ENCODE assay signal across 24 cellular contexts in the genomic region with DNA sequence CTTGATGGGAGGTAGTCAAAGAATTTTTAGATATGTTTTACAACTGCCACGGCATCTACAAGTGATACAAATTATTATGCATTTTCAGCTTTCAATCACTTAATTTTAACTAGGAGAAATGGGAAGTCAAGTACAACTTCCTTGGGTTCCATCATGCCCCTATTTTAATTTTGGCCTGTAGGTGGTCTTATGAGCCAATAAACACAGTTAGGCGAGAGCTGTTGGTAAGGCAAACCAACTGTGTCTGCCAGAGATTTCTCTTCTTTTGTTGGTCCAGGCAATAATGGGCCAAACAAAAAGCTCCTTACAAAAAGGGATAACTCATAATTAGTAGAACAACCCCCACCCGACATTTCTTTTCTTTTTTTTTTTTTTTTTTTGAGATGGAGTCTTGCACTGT.
"Had no signal": no experiment of that assay in that cellular context is flagged by ENCODE, and none has a peak within 500 bp of the region (broad histone marks: within the 10 kb centered on the region; RNA-seq: fewer than 3 reads in every experiment).

No MANE protein-coding gene starts in this region.

- H3K36me3 Mint-ChIP-seq: memory B cell; naive B cell; stimulated activated effector memory CD8-positive, alpha-beta T cell treated with anti-CD3 and anti-CD28 coated beads, Interleukin-12 subunit alpha, Interleukin-12 subunit beta, amount 100 ng/mL, for 72 hours; type B pancreatic cell had no signal

- H3K27ac Mint-ChIP-seq: memory B cell; naive B cell; nephron progenitor cell; stimulated activated effector memory CD8-positive, alpha-beta T cell treated with anti-CD3 and anti-CD28 coated beads, Interleukin-12 subunit alpha, Interleukin-12 subunit beta, amount 100 ng/mL, for 72 hours; type B pancreatic cell had no signal

- H3K9me3 Mint-ChIP-seq: memory B cell; nephron progenitor cell; stimulated activated effector memory CD8-positive, alpha-beta T cell treated with anti-CD3 and anti-CD28 coated beads, Interleukin-12 subunit alpha, Interleukin-12 subunit beta, amount 100 ng/mL, for 72 hours; type B pancreatic cell had no signal

- DNase-seq: effector memory CD4-positive, alpha-beta T cell; glutamatergic neuron; kidney; left cardiac atrium; left ventricle myocardium inferior; lower lobe of right lung; midbrain; naive B cell; nephron progenitor cell; psoas muscle; retina; right lobe of liver; stimulated activated CD4-positive, alpha-beta T cell treated with anti-CD3 and anti-CD28 coated beads, Interleukin-4, amount 100 ng/mL, for 1 hour; stimulated activated CD8-positive, alpha-beta memory T cell treated with anti-CD3 and anti-CD28 coated beads, Interleukin-4, amount 100 ng/mL, for 48 hours; stimulated activated naive CD8-positive, alpha-beta T cell treated with anti-CD3 and anti-CD28 coated beads, Interleukin-15, Interleukin-2, amounts not matched to agents 100 U/mL and 50 U/mL, for 24 hours; thyroid gland had no signal

- H3K36me3 ChIP-seq: esophagus muscularis mucosa, gastroesophageal sphincter, left ventricle myocardium inferior, lower lobe of right lung, neutrophil, right lobe of liver, suprapubic skin, thyroid gland had no signal

- H3K4me3 ChIP-seq: esophagus muscularis mucosa, gastroesophageal sphincter, left ventricle myocardium inferior, lower lobe of right lung, psoas muscle, right lobe of liver, suprapubic skin, thyroid gland had no signal

- H3K27me3 ChIP-seq: esophagus muscularis mucosa, gastroesophageal sphincter, neutrophil, right lobe of liver, suprapubic skin, thyroid gland had no signal

- H3K4me1 Mint-ChIP-seq: memory B cell; naive B cell; nephron progenitor cell; stimulated activated effector memory CD8-positive, alpha-beta T cell treated with anti-CD3 and anti-CD28 coated beads, Interleukin-12 subunit alpha, Interleukin-12 subunit beta, amount 100 ng/mL, for 72 hours had no signal

- H3K4me3 Mint-ChIP-seq: memory B cell; naive B cell; nephron progenitor cell; stimulated activated effector memory CD8-positive, alpha-beta T cell treated with anti-CD3 and anti-CD28 coated beads, Interleukin-12 subunit alpha, Interleukin-12 subunit beta, amount 100 ng/mL, for 72 hours; type B pancreatic cell had no signal

- H3K27ac ChIP-seq: epithelial cell of prostate, esophagus muscularis mucosa, gastroesophageal sphincter, left ventricle myocardium inferior, lower lobe of right lung, neutrophil, psoas muscle, right lobe of liver, suprapubic skin, thyroid gland had no signal

- ATAC-seq: gastroesophageal sphincter; left cardiac atrium; lower lobe of right lung; psoas muscle; right lobe of liver; stimulated activated effector memory CD8-positive, alpha-beta T cell treated with anti-CD3 and anti-CD28 coated beads, Interleukin-12 subunit alpha, Interleukin-12 subunit beta, amount 100 ng/mL, for 72 hours; stimulated activated naive CD8-positive, alpha-beta T cell treated with anti-CD3 and anti-CD28 coated beads, Interleukin-15, Interleukin-2, amounts not matched to agents 100 U/mL and 50 U/mL, for 24 hours had no signal

- H3K4me1 ChIP-seq: esophagus muscularis mucosa, gastroesophageal sphincter, left ventricle myocardium inferior, lower lobe of right lung, psoas muscle, right lobe of liver, suprapubic skin, thyroid gland had no signal

- H3K9me3 ChIP-seq: esophagus muscularis mucosa, gastroesophageal sphincter, left ventricle myocardium inferior, lower lobe of right lung, neutrophil, psoas muscle, right lobe of liver, suprapubic skin, thyroid gland had no signal

- H3K27me3 Mint-ChIP-seq: memory B cell had no signal
